Comparison of ENCODE assay signal across 1 cellular context in the genomic region with DNA sequence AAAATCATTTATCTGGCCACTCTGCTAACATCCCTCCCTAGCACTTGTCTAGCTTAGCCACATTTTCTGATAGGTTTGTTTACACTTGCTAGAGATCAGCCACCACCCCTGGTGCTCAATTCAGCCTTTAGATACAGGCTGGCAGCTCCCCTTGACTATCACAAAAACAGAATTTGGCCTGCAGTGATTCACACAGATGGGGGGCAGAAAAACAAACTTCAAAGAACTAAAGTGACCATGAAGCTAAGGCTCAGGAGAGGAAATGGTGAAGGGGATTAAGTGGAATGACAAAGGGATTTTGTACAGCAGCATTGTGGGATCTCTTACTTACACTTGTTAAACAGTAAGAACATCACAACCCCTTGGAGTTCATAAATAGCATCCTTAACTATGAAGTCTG.
TF ChIP-seq lines count a peak whose summit lies in the region.

No MANE protein-coding gene starts in this region.

TF ChIP-seq in H1, 55 proteins besides CTCF, POLR2A, EP300 and RAD21 (continued from another document):
- TF ChIP-seq HDAC2 (IDR thresholded peaks at IDR 0.05; ENCODE audit: borderline replicate concordance in 1 of 2, low read depth in 2 of 2, low read length in 2 of 2) (peak in 1 of 2 experiments; percentile 78; a peak in 1 of 4 replicates), SP4 (IDR thresholded peaks at IDR 0.05; ENCODE audit: low read length) (no peak), SP2 (IDR thresholded peaks at IDR 0.05; ENCODE audit: low read length) (no peak), CREB1 (IDR thresholded peaks at IDR 0.05) (no peak), NANOG (IDR thresholded peaks at IDR 0.05; ENCODE audit: insufficient read depth, low read depth, low read length, poor library complexity, severe bottlenecking) (peak; percentile 47), TAF7 (optimal IDR thresholded peaks at IDR 0.05; ENCODE audit: borderline replicate concordance, low read depth, low read length) (no peak)
